In genomic region chr13:93233997-93234416, GRCh38 we compare ENCODE assay signal across 14 cellular contexts. TPM values are rescaled to one million over a fixed set of nuclear protein-coding genes. Genes with fewer than 3 reads are reported as not detected.
DNase-seq lines count a peak whose midpoint lies in the region; ATAC-seq, FAIRE-seq and TF ChIP-seq lines count a peak whose summit lies in the region.
"Had no signal": no experiment of that assay in that cellular context is flagged by ENCODE, and none has a peak within 500 bp of the region (broad histone marks: within the 10 kb centered on the region; RNA-seq: fewer than 3 reads in every experiment).

No MANE protein-coding gene starts in this region.

- POLR2A ChIA-PET in HEK293T (lab: Yijun Ruan, JAX), result no interaction called here
- POLR2A ChIA-PET in PC-3 (lab: Charles Lee; ENCODE audit: unreplicated experiment), result no interaction called here

- H3K9ac ChIP-seq in PC-3 (ENCODE audit: low read length), result no peak overlapping the region

- no peak overlapping the region for H3K27ac ChIP-seq in PC-3 (ENCODE audit: low read length)

- FAIRE-seq in GM19239 (lab: Jason Lieb, UNC), result no peak

- intact Hi-C loops in PC-3 (cut with micrococcal nuclease), result no loop called here

- H3K4me3 ChIP-seq in PC-3 (ENCODE audit: low read length), result no peak overlapping the region

- peak; percentile 10 for TF ChIP-seq CTCF in GM10266 (IDR thresholded peaks at IDR 0.05; ENCODE audit: control insufficient read depth, insufficient read depth, low read depth, missing control alignments)
- peak; percentile 39 for TF ChIP-seq CTCF in PC-3 (conservative IDR thresholded peaks at IDR 0.05; ENCODE audit: low read depth, low read length)

- H3K9me3 ChIP-seq in PC-3 (ENCODE audit: low read length), result peaks cover 5% of the 10 kb centered on the region; the same call in 1 of the 2 replicates

- no peaks in the 10 kb centered on the region for H3K36me3 ChIP-seq in PC-3 (ENCODE audit: low read depth, low read length)

- no TSS peak for BruUV-seq in PC-3 (replicated peaks; lab: Mats Ljungman, UMichigan)

- CTCF ChIA-PET in HEK293T (lab: Yijun Ruan, JAX) (interaction anchor here (0.7 to 1.1 kb wide), 4 partner anchors 8 to 629 kb away, joined by 3 to 5 read pairs (median 4); no protein-coding TSS in a partner anchor), PC-3 (lab: Charles Lee) (no interaction called here)

- no peak for DNase-seq in GM10266 (ENCODE audit: extremely low spot score)
- DNase-seq in HEK293T (ENCODE audit: extremely low spot score), result peak; percentile 36
- DNase-seq in PC-3, result no peak
- DNase-seq in kidney tubule cell (ENCODE audit: low spot score), result peak; percentile 23
- DNase-seq in GM19239 (ENCODE audit: insufficient read length, low spot score), result no peak
- DNase-seq in CD1c-positive myeloid dendritic cell (ENCODE audit: extremely low spot score), result no peak
- no peak for DNase-seq in SK-N-DZ (ENCODE audit: low spot score)
- DNase-seq: activated CD4-positive, alpha-beta memory T cell treated with anti-CD3 and anti-CD28 coated beads, Interleukin-2, amount 10 ng/mL, durations not matched to agents 7 days and 5 days; activated naive CD8-positive, alpha-beta T cell treated with anti-CD3 and anti-CD28 coated beads, Interleukin-2, amount 10 ng/mL, durations not matched to agents 7 days and 5 days; C1 segment of cervical spinal cord; effector memory CD8-positive, alpha-beta T cell; NCI-H2107; occipital lobe had no signal

- H3K9me2 ChIP-seq in PC-3 (replicated peaks; ENCODE audit: low read length), result no peaks in the 10 kb centered on the region

- H3K4me2 ChIP-seq in PC-3 (ENCODE audit: low read length), result no peak overlapping the region

- ATAC-seq in PC-3, result no peak
- no peak for ATAC-seq in HG03439 (IDR thresholded peaks at IDR 0.05; ENCODE audit: unreplicated experiment)
- ATAC-seq: effector memory CD8-positive, alpha-beta T cell had no signal

- H3K27me3 ChIP-seq in PC-3 (ENCODE audit: low read length), result no peaks in the 10 kb centered on the region

- no peaks in the 10 kb centered on the region for H3F3A ChIP-seq in PC-3 (ENCODE audit: low read length, unreplicated experiment)

- no peaks in the 10 kb centered on the region for H4K20me1 ChIP-seq in PC-3 (ENCODE audit: low read length)

- no peak overlapping the region for H2AFZ ChIP-seq in PC-3 (ENCODE audit: low read length)

- H3K4me1 ChIP-seq in PC-3 (ENCODE audit: insufficient read depth, low read length), result peaks cover 25% of the 10 kb centered on the region

- H3K79me2 ChIP-seq in PC-3 (ENCODE audit: low read length), result peaks cover 23% of the 10 kb centered on the region

TF ChIP-seq in HEK293T, 16 proteins besides CTCF, POLR2A, EP300 and RAD21:
- TF ChIP-seq FOXM1 (IDR thresholded peaks at IDR 0.05; ENCODE audit: borderline replicate concordance) (no peak), PKNOX1 (IDR thresholded peaks at IDR 0.05) (no peak), SP1 (IDR thresholded peaks at IDR 0.05) (no peak), CTBP1 (IDR thresholded peaks at IDR 0.05; ENCODE audit: borderline replicate concordance) (no peak), BHLHE40 (IDR thresholded peaks at IDR 0.05; ENCODE audit: borderline replicate concordance) (no peak; the same call in 1 of the 2 replicates), SUZ12 (IDR thresholded peaks at IDR 0.05) (no peak), FOXK2 (IDR thresholded peaks at IDR 0.05) (no peak), LEF1 (IDR thresholded peaks at IDR 0.05; ENCODE audit: borderline replicate concordance) (no peak), ELF4 (IDR thresholded peaks at IDR 0.05) (no peak), ARNT (IDR thresholded peaks at IDR 0.05) (no peak), FOXA1 (IDR thresholded peaks at IDR 0.05) (no peak), L3MBTL2 (conservative IDR thresholded peaks at IDR 0.05) (no peak), HDGF (IDR thresholded peaks at IDR 0.05; ENCODE audit: borderline replicate concordance) (no peak), NFRKB (IDR thresholded peaks at IDR 0.05) (no peak), TARDBP (IDR thresholded peaks at IDR 0.05) (no peak), ZNF384 (IDR thresholded peaks at IDR 0.05) (no peak)

RNA-seq across cellular contexts. Expression of gene GPC6, which starts 7.4 kb away (rescaled TPM):
- total RNA-seq in PC-3 (2014; rRNA removed), result 2.9 and 3.5 TPM in 2 replicates
- polyA plus RNA-seq in SK-N-DZ (2014; cell fraction: cytosol; rRNA removed), result 8.9 and 10.3 TPM in 2 replicates
- polyA plus RNA-seq in SK-N-DZ (2014; cell fraction: nucleus; rRNA removed), result 4.7 and 4.9 TPM in 2 replicates
- total RNA-seq: activated CD4-positive, alpha-beta memory T cell treated with anti-CD3 and anti-CD28 coated beads, Interleukin-2, amount 10 ng/mL, durations not matched to agents 7 days and 5 days; activated naive CD8-positive, alpha-beta T cell treated with anti-CD3 and anti-CD28 coated beads, Interleukin-2, amount 10 ng/mL, durations not matched to agents 7 days and 5 days had no signal

Comparison
In these comparisons a context has a peak if more than half of its experiments do, and no peak if none do; other contexts are left out.
1. DNase-seq: peak in HEK293T (single experiment) and kidney tubule cell (single experiment); none in GM10266 (single experiment), PC-3 (single experiment), GM19239 (single experiment), CD1c-positive myeloid dendritic cell (single experiment) and SK-N-DZ (single experiment).